10 cellular contexts compared by ENCODE assay signal in genomic region chr2:136376798-136377211, GRCh38.
DNase-seq lines count a peak whose midpoint lies in the region; TF ChIP-seq lines count a peak whose summit lies in the region.
"Had no signal": no experiment of that assay in that cellular context is flagged by ENCODE, and none has a peak within 500 bp of the region (broad histone marks: within the 10 kb centered on the region; RNA-seq: fewer than 3 reads in every experiment).

No MANE protein-coding gene starts in this region.

- H3K27ac Mint-ChIP-seq in progenitor cell of endocrine pancreas = no peak overlapping the region

- no peak overlapping the region for H2AK5ac ChIP-seq in neuronal stem cell (ENCODE audit: low read depth, low read length)

- no peaks in the 10 kb centered on the region for H3K27me3 Mint-ChIP-seq in progenitor cell of endocrine pancreas

- H2BK12ac ChIP-seq in neuronal stem cell (ENCODE audit: low read length) = no peak overlapping the region

- WGBS in mammary epithelial cell (ENCODE audit: low coverage, missing lambda C conversion rate) = 40% methylated on average over 1 of the region's 6 CpGs
- no CpG with 5 or more reads among the region's 6 CpGs for WGBS in neuronal stem cell (ENCODE audit: extremely low coverage in 2 of 2, insufficient read length in 2 of 2, insufficient replicate concordance in 1 of 2), 2 donors

- no peaks in the 10 kb centered on the region for H3K4me1 Mint-ChIP-seq in progenitor cell of endocrine pancreas (ENCODE audit: low read depth)

- no peaks in the 10 kb centered on the region for H3K27me3 ChIP-seq in mammary epithelial cell (ENCODE audit: insufficient read depth, low read length)
- no peaks in the 10 kb centered on the region for H3K27me3 ChIP-seq in neuronal stem cell (ENCODE audit: control insufficient read depth in 3 of 3, insufficient read depth in 3 of 3, low read depth in 1 of 3, low read length in 3 of 3)

- DNase-seq in GM03348 (ENCODE audit: low spot score) = peak; percentile 12
- peak; percentile 43 for DNase-seq in NCI-H524 treated with DMSO at 0.1 percent for 48 hours (lab: John Stamatoyannopoulos, UW)
- DNase-seq in mammary epithelial cell = no peak
- DNase-seq in neuronal stem cell (ENCODE audit: low spot score) = no peak
- no peak for DNase-seq in progenitor cell of endocrine pancreas (ENCODE audit: low spot score, unreplicated experiment)
- no peak for DNase-seq in anterior cingulate cortex (lab: John Stamatoyannopoulos, UW)
- no peak for DNase-seq in SHP77 treated with DMSO at 0.1 percent for 48 hours (lab: John Stamatoyannopoulos, UW)
- DNase-seq: activated gamma-delta T cell; NK-92 treated with Interleukin-12 subunit alpha and Interleukin-12 subunit beta, amount 100 ng/mL, for 24 hours had no signal

- peaks cover 14% of the 10 kb centered on the region for H3K4me1 ChIP-seq in mammary epithelial cell (ENCODE audit: insufficient read depth, low read length)
- H3K4me1 ChIP-seq in neuronal stem cell (ENCODE audit: control insufficient read depth in 2 of 2, insufficient read depth in 1 of 2, low read depth in 1 of 2, low read length in 2 of 2) = no peaks in the 10 kb centered on the region
- H3K4me1 ChIP-seq: parathyroid adenoma had no signal

- H3K9me3 ChIP-seq in mammary epithelial cell (replicated peaks; ENCODE audit: insufficient read depth, low read length) (peaks cover 4% of the 10 kb centered on the region), neuronal stem cell (replicated peaks in 1 of 2; ENCODE audit: control insufficient read depth in 2 of 2, insufficient read depth in 1 of 2, low read depth in 1 of 2, low read length in 2 of 2) (no peaks in the 10 kb centered on the region)

- dilution Hi-C loops in mammary epithelial cell (cut with HindIII; ENCODE audit: low sequenced_read_pairs) = no loop called here

- no peaks in the 10 kb centered on the region for H3K79me2 ChIP-seq in mammary epithelial cell (ENCODE audit: insufficient read depth, low read length)
- H3K79me2 ChIP-seq: parathyroid adenoma had no signal

- H2BK15ac ChIP-seq in neuronal stem cell (ENCODE audit: low read length) = no peak overlapping the region

- H3K14ac ChIP-seq in neuronal stem cell (ENCODE audit: low read length) = no peak overlapping the region

- H3K9me3 Mint-ChIP-seq in progenitor cell of endocrine pancreas (ENCODE audit: low read depth) = no peaks in the 10 kb centered on the region

- H4K8ac ChIP-seq in neuronal stem cell (ENCODE audit: low read depth, low read length) = no peak overlapping the region

- H3K4me3 ChIP-seq in mammary epithelial cell (replicated peaks in 1 of 3; ENCODE audit: insufficient read depth in 1 of 3, low read depth in 2 of 3, low read length in 3 of 3) (no peak overlapping the region), neuronal stem cell (ENCODE audit: low read length in 2 of 2) (no peak overlapping the region)

- no peak overlapping the region for H3K9ac ChIP-seq in mammary epithelial cell (ENCODE audit: insufficient read depth, low read length)
- no peak overlapping the region for H3K9ac ChIP-seq in neuronal stem cell (ENCODE audit: low read depth, low read length, poor library complexity)
- H3K9ac ChIP-seq: parathyroid adenoma had no signal

- no peak overlapping the region for H3K18ac ChIP-seq in neuronal stem cell (ENCODE audit: low read length)

- CTCF ChIA-PET in mammary epithelial cell (lab: Charles Lee; ENCODE audit: low non-redundant PET) = no interaction called here

- H4K20me1 ChIP-seq in mammary epithelial cell (ENCODE audit: insufficient read depth, low read length) = no peaks in the 10 kb centered on the region

- H3K4me2 ChIP-seq in mammary epithelial cell (ENCODE audit: insufficient read depth, low read depth, low read length) (no peak overlapping the region), neuronal stem cell (ENCODE audit: insufficient read depth, low read length, poor library complexity, severe bottlenecking) (no peak overlapping the region)

- H3K27ac ChIP-seq in mammary epithelial cell (ENCODE audit: insufficient read depth, low read depth, low read length) = no peak overlapping the region
- H3K27ac ChIP-seq in neuronal stem cell (replicated peaks; ENCODE audit: low read length) = no peak overlapping the region
- H3K27ac ChIP-seq: parathyroid adenoma had no signal

- H3K79me1 ChIP-seq in neuronal stem cell (ENCODE audit: low read depth, low read length) = no peaks in the 10 kb centered on the region

- intact Hi-C loops in mammary epithelial cell (cut with micrococcal nuclease) = loop anchor here (10.0 kb wide), 1 partner anchor 262 kb away; the partner anchor contains the start of gene CXCR4

- in situ Hi-C loops in mammary epithelial cell (cut with MboI; ENCODE audit: low sequenced_read_pairs in 2 of 2) = loop anchor here (5.0 to 25.0 kb wide), 2 partner anchors 460 to 1390 kb away; no protein-coding TSS in a partner anchor

- TF ChIP-seq CTCF in mammary epithelial cell (conservative IDR thresholded peaks at IDR 0.05 in 1 of 2, IDR thresholded peaks at IDR 0.05 in 1 of 2; ENCODE audit: extremely low read depth in 1 of 2, insufficient read depth in 1 of 2, low read depth in 1 of 2, low read length in 2 of 2) = no peak
- no peak for TF ChIP-seq CTCF in progenitor cell of endocrine pancreas (IDR thresholded peaks at IDR 0.05; ENCODE audit: unreplicated experiment)

- no peaks in the 10 kb centered on the region for H3K36me3 ChIP-seq in mammary epithelial cell (ENCODE audit: insufficient read depth, low read length)
- no peaks in the 10 kb centered on the region for H3K36me3 ChIP-seq in neuronal stem cell (replicated peaks in 1 of 2; ENCODE audit: control insufficient read depth in 2 of 2, insufficient read depth in 2 of 2, low read length in 2 of 2)

- H2BK5ac ChIP-seq in neuronal stem cell (ENCODE audit: low read length) = no peak overlapping the region

- no peak overlapping the region for H3K4ac ChIP-seq in neuronal stem cell (ENCODE audit: low read length)

- no TSS peak for BruUV-seq in mammary epithelial cell (replicated peaks; lab: Mats Ljungman, UMichigan)

- no peak overlapping the region for H4K91ac ChIP-seq in neuronal stem cell (ENCODE audit: low read depth, low read length, poor library complexity)

- H3K4me3 Mint-ChIP-seq in progenitor cell of endocrine pancreas (ENCODE audit: low read depth) = no peak overlapping the region

- no peaks in the 10 kb centered on the region for H3K36me3 Mint-ChIP-seq in progenitor cell of endocrine pancreas (ENCODE audit: insufficient read depth)

- no peak overlapping the region for H3K23ac ChIP-seq in neuronal stem cell (ENCODE audit: low read depth, low read length, poor library complexity)

- no peak overlapping the region for H2BK120ac ChIP-seq in neuronal stem cell (ENCODE audit: low read depth, low read length)

- H2AFZ ChIP-seq in mammary epithelial cell (ENCODE audit: low read depth, low read length) = peak overlapping the region; percentile 41
- H2AFZ ChIP-seq in neuronal stem cell (ENCODE audit: low read length) = peak overlapping the region; percentile 42
- H2AFZ ChIP-seq: parathyroid adenoma had no signal

Comparison
In these comparisons a context has a peak if more than half of its experiments do, and no peak if none do; other contexts are left out.
1. DNase-seq: peak in GM03348 (single experiment) and NCI-H524 treated with DMSO at 0.1 percent for 48 hours (single experiment); none in mammary epithelial cell (single experiment), neuronal stem cell (single experiment), progenitor cell of endocrine pancreas (single experiment), anterior cingulate cortex (0 of 58) and SHP77 treated with DMSO at 0.1 percent for 48 hours (single experiment).